ENCODE assay signal across 1 cellular context in the genomic region with DNA sequence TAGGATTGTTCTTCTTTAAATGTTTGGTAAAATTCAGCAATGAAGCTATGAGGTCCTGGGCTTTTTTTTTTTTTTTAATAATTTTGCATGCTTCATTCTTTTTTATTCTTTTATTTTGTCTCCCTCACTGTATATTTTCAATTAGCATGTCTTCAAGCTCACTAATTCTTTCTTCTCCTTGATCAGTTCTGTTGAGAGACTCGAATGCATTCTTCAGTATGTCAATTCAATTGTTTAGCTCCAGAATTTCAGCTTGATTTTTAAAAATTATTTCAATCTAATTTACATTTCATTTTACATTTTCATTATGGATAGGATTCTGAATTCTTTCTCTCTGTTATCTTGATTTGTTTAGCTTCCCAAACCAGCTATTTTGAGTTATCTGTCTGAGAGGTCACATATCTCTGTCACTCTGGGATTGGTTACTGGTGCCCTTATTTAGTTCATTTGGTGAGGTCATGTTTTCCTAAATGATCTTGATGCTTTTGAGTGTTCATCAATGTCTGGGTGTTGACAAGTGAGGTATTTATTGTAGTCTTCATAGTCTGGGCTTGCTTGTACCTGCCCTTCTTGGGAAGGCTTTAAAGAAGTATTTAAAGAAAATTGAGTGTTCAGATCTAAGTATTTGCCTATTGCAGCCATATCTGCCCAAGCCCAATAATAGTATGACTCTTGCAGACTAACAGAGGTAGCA.
TF ChIP-seq lines count a peak whose summit lies in the region.

No MANE protein-coding gene starts in this region.

TF ChIP-seq in A549, 52 proteins besides CTCF, POLR2A, EP300 and RAD21 (continued from another document):
- TF ChIP-seq, protein P1, sequence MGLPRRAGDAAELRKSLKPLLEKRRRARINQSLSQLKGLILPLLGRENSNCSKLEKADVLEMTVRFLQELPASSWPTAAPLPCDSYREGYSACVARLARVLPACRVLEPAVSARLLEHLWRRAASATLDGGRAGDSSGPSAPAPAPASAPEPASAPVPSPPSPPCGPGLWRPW (IDR thresholded peaks at IDR 0.05) = no peak
- TF ChIP-seq NR3C1 (IDR thresholded peaks at IDR 0.05) (no peak), HOXB5 (CRISPR knock-in tag; IDR thresholded peaks at IDR 0.05) (0 out of 2 replicates have a peak, but pooled peaks have one; percentile 33), KDM1A (IDR thresholded peaks at IDR 0.05; ENCODE audit: low read depth) (no peak), ZSCAN20 (CRISPR knock-in tag; IDR thresholded peaks at IDR 0.05) (no peak; the same call in 1 of the 2 replicates), RNF2 (IDR thresholded peaks at IDR 0.05; ENCODE audit: borderline replicate concordance, low read depth) (no peak)
- TF ChIP-seq, protein P2, sequence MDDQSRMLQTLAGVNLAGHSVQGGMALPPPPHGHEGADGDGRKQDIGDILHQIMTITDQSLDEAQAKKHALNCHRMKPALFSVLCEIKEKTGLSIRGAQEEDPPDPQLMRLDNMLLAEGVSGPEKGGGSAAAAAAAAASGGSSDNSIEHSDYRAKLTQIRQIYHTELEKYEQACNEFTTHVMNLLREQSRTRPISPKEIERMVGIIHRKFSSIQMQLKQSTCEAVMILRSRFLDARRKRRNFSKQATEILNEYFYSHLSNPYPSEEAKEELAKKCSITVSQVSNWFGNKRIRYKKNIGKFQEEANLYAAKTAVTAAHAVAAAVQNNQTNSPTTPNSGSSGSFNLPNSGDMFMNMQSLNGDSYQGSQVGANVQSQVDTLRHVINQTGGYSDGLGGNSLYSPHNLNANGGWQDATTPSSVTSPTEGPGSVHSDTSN (IDR thresholded peaks at IDR 0.05) = no peak
- TF ChIP-seq, protein P3, sequence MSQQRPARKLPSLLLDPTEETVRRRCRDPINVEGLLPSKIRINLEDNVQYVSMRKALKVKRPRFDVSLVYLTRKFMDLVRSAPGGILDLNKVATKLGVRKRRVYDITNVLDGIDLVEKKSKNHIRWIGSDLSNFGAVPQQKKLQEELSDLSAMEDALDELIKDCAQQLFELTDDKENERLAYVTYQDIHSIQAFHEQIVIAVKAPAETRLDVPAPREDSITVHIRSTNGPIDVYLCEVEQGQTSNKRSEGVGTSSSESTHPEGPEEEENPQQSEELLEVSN (IDR thresholded peaks at IDR 0.05; ENCODE audit: borderline replicate concordance, low read depth) = no peak
